ENCODE assay signal across 18 cellular contexts in genomic region chr4:6224725-6225124, GRCh38. TPM values are rescaled to one million over a fixed set of nuclear protein-coding genes. Genes with fewer than 3 reads are reported as not detected.
"Had no signal": no experiment of that assay in that cellular context is flagged by ENCODE, and none has a peak within 500 bp of the region (broad histone marks: within the 10 kb centered on the region; RNA-seq: fewer than 3 reads in every experiment).

No MANE protein-coding gene starts in this region.

- H3K36me3 ChIP-seq: breast epithelium had no signal

- H3K4me1 Mint-ChIP-seq: activated B cell treated with CpG ODN at 0.5 μM for 24 hours; activated CD4-positive, alpha-beta T cell treated with anti-CD3 and anti-CD28 coated beads, Interleukin-2, amount 10 ng/mL, durations not matched to agents 24 days and 14 days; activated naive CD4-positive, alpha-beta T cell treated with anti-CD3 and anti-CD28 coated beads, Interleukin-2, amount 10 ng/mL, durations not matched to agents 7 days and 5 days; activated naive CD8-positive, alpha-beta T cell treated with anti-CD3 and anti-CD28 coated beads for 36 hours; activated T-helper 17 cell treated with anti-CD3 and anti-CD28 coated beads, Interleukin-2, amount 50 U/mL, for 72 hours; T-helper 17 cell had no signal

- H3K4me1 ChIP-seq: breast epithelium had no signal

- H3K4me3 Mint-ChIP-seq: activated B cell treated with CpG ODN at 0.5 μM for 24 hours; activated CD4-positive, alpha-beta T cell treated with anti-CD3 and anti-CD28 coated beads, Interleukin-2, amount 10 ng/mL, durations not matched to agents 24 days and 14 days; activated naive CD4-positive, alpha-beta T cell treated with anti-CD3 and anti-CD28 coated beads, Interleukin-2, amount 10 ng/mL, durations not matched to agents 7 days and 5 days; activated naive CD8-positive, alpha-beta T cell treated with anti-CD3 and anti-CD28 coated beads for 36 hours; activated T-helper 17 cell treated with anti-CD3 and anti-CD28 coated beads, Interleukin-2, amount 50 U/mL, for 72 hours; central memory CD8-positive, alpha-beta T cell; T-helper 17 cell had no signal

- H3K4me3 ChIP-seq: breast epithelium, K562 had no signal

- H3K9me3 Mint-ChIP-seq: activated B cell treated with CpG ODN at 0.5 μM for 24 hours; central memory CD8-positive, alpha-beta T cell had no signal

- H3K27ac Mint-ChIP-seq: activated B cell treated with CpG ODN at 0.5 μM for 24 hours; activated CD4-positive, alpha-beta T cell treated with anti-CD3 and anti-CD28 coated beads, Interleukin-2, amount 10 ng/mL, durations not matched to agents 24 days and 14 days; activated naive CD4-positive, alpha-beta T cell treated with anti-CD3 and anti-CD28 coated beads, Interleukin-2, amount 10 ng/mL, durations not matched to agents 7 days and 5 days; activated naive CD8-positive, alpha-beta T cell treated with anti-CD3 and anti-CD28 coated beads for 36 hours; activated T-helper 17 cell treated with anti-CD3 and anti-CD28 coated beads, Interleukin-2, amount 50 U/mL, for 72 hours; T-helper 17 cell had no signal

- DNase-seq: activated B cell treated with CpG ODN at 0.5 μM for 24 hours; activated CD4-positive, alpha-beta T cell treated with anti-CD3 and anti-CD28 coated beads for 1 hour; activated gamma-delta T cell treated with Interleukin-2 at 50 U/mL for 16 hours; activated naive CD8-positive, alpha-beta T cell treated with anti-CD3 and anti-CD28 coated beads for 36 hours; activated T-cell treated with anti-CD3 and anti-CD28 coated beads for 4 hours; NCI-H1105 treated with DMSO at 0.1 percent for 48 hours; NCI-H1694 treated with DMSO at 0.1 percent for 48 hours; NCI-H510A; SIG-M5; T-helper 17 cell; T-helper 9 cell had no signal

- H3K36me3 Mint-ChIP-seq: activated naive CD4-positive, alpha-beta T cell treated with anti-CD3 and anti-CD28 coated beads, Interleukin-2, amount 10 ng/mL, durations not matched to agents 7 days and 5 days; activated naive CD8-positive, alpha-beta T cell treated with anti-CD3 and anti-CD28 coated beads for 36 hours had no signal

- H3K27ac ChIP-seq: breast epithelium had no signal

RNA-seq across cellular contexts. Expression of gene JAKMIP1, which starts 24.4 kb away (rescaled TPM):
- total RNA-seq: K562, RPMI7951 had no signal
- polyA plus RNA-seq: K562 had no signal
